7 cellular contexts compared by ENCODE assay signal in genomic region chr18:25590456-25590855, GRCh38.
"Had no signal": no experiment of that assay in that cellular context is flagged by ENCODE, and none has a peak within 500 bp of the region (broad histone marks: within the 10 kb centered on the region; RNA-seq: fewer than 3 reads in every experiment).

No MANE protein-coding gene starts in this region.

- ATAC-seq: HepG2, K562 had no signal

- H3K27ac ChIP-seq: HL-60, KMS-11 had no signal

- DNase-seq: IMR-90, KBM-7, KG1 had no signal

- H3K4me3 ChIP-seq: K562 had no signal

- H3K4me2 ChIP-seq: KMS-11 had no signal

- H3K9ac ChIP-seq: KMS-11 had no signal
